Comparison of ENCODE assay signal across 8 cellular contexts in the genomic region with DNA sequence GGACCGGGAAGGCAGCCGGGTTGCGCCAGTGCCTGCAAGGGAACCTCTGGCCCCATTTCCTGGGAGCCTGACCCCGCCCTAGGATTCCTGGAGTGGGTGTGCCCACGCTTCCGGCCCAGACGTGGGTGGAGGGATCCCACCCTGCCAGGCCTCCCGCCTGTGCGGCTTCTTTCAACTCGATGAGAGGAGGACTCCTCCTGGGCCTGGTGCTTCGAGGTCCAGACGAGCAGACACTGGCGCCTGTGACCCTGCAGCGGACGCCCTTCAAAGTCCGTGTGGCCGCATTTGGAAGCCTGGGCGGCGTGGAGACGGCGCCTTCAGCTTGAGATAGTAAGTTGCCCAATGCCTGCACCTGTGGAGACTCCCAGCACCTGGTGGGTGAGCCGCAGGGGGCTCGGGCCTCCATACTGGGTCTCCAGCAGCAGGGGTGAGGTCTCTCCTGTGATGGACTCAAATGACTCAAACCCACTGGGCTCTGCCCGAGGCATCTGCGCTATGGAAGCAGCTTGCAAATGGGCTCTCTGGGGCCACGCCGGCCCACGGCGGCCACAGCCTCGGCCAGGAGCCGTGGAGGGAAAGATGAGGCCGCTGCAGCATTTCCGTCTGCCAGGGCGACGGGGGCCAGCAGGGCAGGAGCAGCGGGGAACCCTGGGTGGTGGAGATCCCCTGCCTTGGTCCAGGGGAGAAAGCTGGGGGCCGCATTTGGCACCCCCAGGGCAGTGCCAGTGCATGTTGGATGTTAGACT.
DNase-seq lines count a peak whose midpoint lies in the region; FAIRE-seq and TF ChIP-seq lines count a peak whose summit lies in the region.

No MANE protein-coding gene starts in this region.

- TF ChIP-seq CTCF in 22Rv1 (IDR thresholded peaks at IDR 0.05) (no peak), endothelial cell of umbilical vein (IDR thresholded peaks at IDR 0.05; ENCODE audit: extremely low read depth in 1 of 2, insufficient read depth in 1 of 2, low read depth in 1 of 2, low read length in 2 of 2) (no peak)

- FAIRE-seq in endothelial cell of umbilical vein (lab: Jason Lieb, UNC), result no peak

- CTCF ChIA-PET in endothelial cell of umbilical vein (lab: Charles Lee), result interaction anchor here (1.0 to 2.6 kb wide), 3 partner anchors 31 to 80 kb away, joined by 3 to 13 read pairs (median 3); no protein-coding TSS in a partner anchor

- H3K27ac ChIP-seq in 22Rv1 (peak overlapping the region; percentile 100), endothelial cell of umbilical vein (ENCODE audit: insufficient read depth, low read depth, low read length) (peak overlapping the region; percentile 38), muscle layer of colon (ENCODE audit: low read depth, low read length) (peak overlapping the region; percentile 96)

- H3K9me3 ChIP-seq in endothelial cell of umbilical vein (replicated peaks; ENCODE audit: control insufficient read depth, insufficient read depth, low read length) (no peaks in the 10 kb centered on the region), muscle layer of colon (ENCODE audit: low read length) (no peaks in the 10 kb centered on the region)

- H4K20me1 ChIP-seq in endothelial cell of umbilical vein (replicated peaks; ENCODE audit: control insufficient read depth, extremely low read depth, insufficient read depth, low read length), result no peaks in the 10 kb centered on the region

- no peak overlapping the region for H2AFZ ChIP-seq in endothelial cell of umbilical vein (ENCODE audit: low read depth, low read length)

- dilution Hi-C loops in endothelial cell of umbilical vein (cut with MboI; ENCODE audit: extremely low pct_ligation_motif_present, low sequenced_read_pairs), result no loop called here

- no peak for TF ChIP-seq POLR2A in endothelial cell of umbilical vein (IDR thresholded peaks at IDR 0.05; ENCODE audit: low read depth, low read length)

- no peak overlapping the region for H3K4me3 ChIP-seq in endothelial cell of umbilical vein (replicated peaks in 1 of 3; ENCODE audit: insufficient read depth in 1 of 3, low read depth in 1 of 3, low read length in 3 of 3)
- peak overlapping the region in 1 of 2 donors; percentile 35 for H3K4me3 ChIP-seq in muscle layer of colon (ENCODE audit: low read depth in 1 of 2, low read length in 2 of 2)

- intact Hi-C loops in endothelial cell of umbilical vein (cut with micrococcal nuclease), result no loop called here

- H3K4me1 ChIP-seq in endothelial cell of umbilical vein (ENCODE audit: control insufficient read depth, extremely low read depth, insufficient read depth, low read length) (peaks cover 70% of the 10 kb centered on the region), muscle layer of colon (ENCODE audit: insufficient read depth, low read length) (peaks cover 95% of the 10 kb centered on the region)

- H3K9me1 ChIP-seq in endothelial cell of umbilical vein (replicated peaks; ENCODE audit: control insufficient read depth, extremely low read depth, insufficient read depth, low read length), result no peaks in the 10 kb centered on the region

- H3K27me3 ChIP-seq in endothelial cell of umbilical vein (ENCODE audit: control insufficient read depth in 2 of 2, insufficient read depth in 2 of 2, low read length in 2 of 2) (no peaks in the 10 kb centered on the region), muscle layer of colon (ENCODE audit: control insufficient read depth in 1 of 2, insufficient read depth in 2 of 2, low read length in 2 of 2) (no peaks in the 10 kb centered on the region)

- no peak overlapping the region for H3K9ac ChIP-seq in endothelial cell of umbilical vein (replicated peaks; ENCODE audit: extremely low read depth, insufficient read depth, low read length)
- H3K9ac ChIP-seq in muscle layer of colon (ENCODE audit: low read length), result peak overlapping the region; percentile 11

- H3K79me2 ChIP-seq in endothelial cell of umbilical vein (ENCODE audit: control insufficient read depth, insufficient read depth, low read length), result peaks cover 100% of the 10 kb centered on the region

- H3K36me3 ChIP-seq in endothelial cell of umbilical vein (ENCODE audit: control insufficient read depth in 2 of 2, extremely low read depth in 1 of 2, insufficient read depth in 2 of 2, low read length in 2 of 2) (peaks cover 13 to 33% of the 10 kb centered on the region in 2 experiments), muscle layer of colon (ENCODE audit: insufficient read depth, low read length) (peaks cover 13% of the 10 kb centered on the region)

- H3K4me2 ChIP-seq in endothelial cell of umbilical vein (ENCODE audit: insufficient read depth, low read length), result no peak overlapping the region

- BruUV-seq in endothelial cell of umbilical vein (replicated peaks; lab: Mats Ljungman, UMichigan), result no TSS peak

- peak; percentile 68 for DNase-seq in M059J (ENCODE audit: low read depth)
- no peak for DNase-seq in endothelial cell of umbilical vein (ENCODE audit: low read depth, low spot score)
- DNase-seq in activated CD4-positive, alpha-beta T cell treated with anti-CD3 and anti-CD28 coated beads for 4 hours, result no peak
- no peak for DNase-seq in NCI-H1092 (lab: John Stamatoyannopoulos, UW)
- no peak for DNase-seq in NCI-H2107 (lab: John Stamatoyannopoulos, UW)
- no peak for DNase-seq in activated CD8-positive, alpha-beta memory T cell treated with anti-CD3 and anti-CD28 coated beads for 24 hours

- POLR2A ChIA-PET in endothelial cell of umbilical vein (lab: Charles Lee), result no interaction called here

TF ChIP-seq in endothelial cell of umbilical vein, 7 proteins besides CTCF, POLR2A, EP300 and RAD21:
- TF ChIP-seq POLR2AphosphoS5 (IDR thresholded peaks at IDR 0.05; ENCODE audit: insufficient read depth, low read depth, low read length), result no peak
- no peak for TF ChIP-seq EZH2 (IDR thresholded peaks at IDR 0.05; ENCODE audit: borderline replicate concordance, low read depth, low read length, severe bottlenecking)
- TF ChIP-seq GATA2 (IDR thresholded peaks at IDR 0.05; ENCODE audit: insufficient read depth, insufficient read length, low read depth, low read length), result no peak
- no peak for TF ChIP-seq MYC (IDR thresholded peaks at IDR 0.05; ENCODE audit: low read depth, low read length)
- TF ChIP-seq JUN (IDR thresholded peaks at IDR 0.05; ENCODE audit: borderline replicate concordance, insufficient read depth, insufficient read length, low read depth), result no peak
- TF ChIP-seq, protein P1, sequence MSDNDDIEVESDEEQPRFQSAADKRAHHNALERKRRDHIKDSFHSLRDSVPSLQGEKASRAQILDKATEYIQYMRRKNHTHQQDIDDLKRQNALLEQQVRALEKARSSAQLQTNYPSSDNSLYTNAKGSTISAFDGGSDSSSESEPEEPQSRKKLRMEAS (IDR thresholded peaks at IDR 0.05; ENCODE audit: insufficient read depth, insufficient read length), result no peak
- TF ChIP-seq FOS (IDR thresholded peaks at IDR 0.05; ENCODE audit: borderline replicate concordance, insufficient read depth, low read length), result no peak

Comparison
In these comparisons a context has a peak if more than half of its experiments do, and no peak if none do; other contexts are left out.
1. H3K27ac ChIP-seq: peak in every context shown above with its lines; median percentile 100 in 22Rv1; 96 in muscle layer of colon; 38 in endothelial cell of umbilical vein.